ENCODE assay signal across 9 cellular contexts in genomic region chr9:2872307-2872940, GRCh38. TPM values are rescaled to one million over a fixed set of nuclear protein-coding genes. Genes with fewer than 3 reads are reported as not detected.
DNase-seq lines count a peak whose midpoint lies in the region; ATAC-seq and TF ChIP-seq lines count a peak whose summit lies in the region.
"Had no signal": no experiment of that assay in that cellular context is flagged by ENCODE, and none has a peak within 500 bp of the region (broad histone marks: within the 10 kb centered on the region; RNA-seq: fewer than 3 reads in every experiment).

No MANE protein-coding gene starts in this region.

- DNase-seq in activated CD4-positive, alpha-beta T cell treated with anti-CD3 and anti-CD28 coated beads, Interleukin-2, amount 10 ng/mL, durations not matched to agents 24 days and 14 days, result peak; percentile 62
- DNase-seq in activated CD4-positive, alpha-beta T cell treated with anti-CD3 and anti-CD28 coated beads for 1 hour, result no peak
- DNase-seq in NCI-H526 (lab: John Stamatoyannopoulos, UW), result peak; percentile 64 to 76
- peak in 1 of 10 donors; percentile 14 for DNase-seq in dorsolateral prefrontal cortex
- no peak for DNase-seq in progenitor cell of endocrine pancreas (ENCODE audit: low spot score, unreplicated experiment)

- H3K36me3 Mint-ChIP-seq in activated CD4-positive, alpha-beta T cell treated with anti-CD3 and anti-CD28 coated beads, Interleukin-2, amount 10 ng/mL, durations not matched to agents 24 days and 14 days (ENCODE audit: low read depth), result no peaks in the 10 kb centered on the region
- no peaks in the 10 kb centered on the region for H3K36me3 Mint-ChIP-seq in progenitor cell of endocrine pancreas (ENCODE audit: insufficient read depth)

- intact Hi-C loops in activated CD4-positive, alpha-beta T cell treated with anti-CD3 and anti-CD28 coated beads, Interleukin-2, amount 10 ng/mL, durations not matched to agents 24 days and 14 days (cut with micrococcal nuclease), result no loop called here
- intact Hi-C loops in dorsolateral prefrontal cortex (cut with DNase I), result loop anchor here (10.0 kb wide), 2 partner anchors 72 to 312 kb away; no protein-coding TSS in a partner anchor

- H3K27me3 Mint-ChIP-seq in activated CD4-positive, alpha-beta T cell treated with anti-CD3 and anti-CD28 coated beads, Interleukin-2, amount 10 ng/mL, durations not matched to agents 24 days and 14 days, result peaks cover 16% of the 10 kb centered on the region
- H3K27me3 Mint-ChIP-seq in progenitor cell of endocrine pancreas, result peaks cover 51% of the 10 kb centered on the region

- H3K27ac Mint-ChIP-seq in activated CD4-positive, alpha-beta T cell treated with anti-CD3 and anti-CD28 coated beads, Interleukin-2, amount 10 ng/mL, durations not matched to agents 24 days and 14 days, result no peak overlapping the region
- H3K27ac Mint-ChIP-seq in progenitor cell of endocrine pancreas, result no peak overlapping the region

- peak overlapping the region in 3 of 59 donors; percentile 3 to 25 (median 12) for H3K4me3 ChIP-seq in dorsolateral prefrontal cortex

- no peak for ATAC-seq in HG03139 (IDR thresholded peaks at IDR 0.05; ENCODE audit: unreplicated experiment)
- no peak for ATAC-seq in GM18519 (IDR thresholded peaks at IDR 0.05; ENCODE audit: low FRiP score, unreplicated experiment)
- ATAC-seq in HG03378 (IDR thresholded peaks at IDR 0.05; ENCODE audit: unreplicated experiment), result no peak

- peaks cover 0 to 9% (median 0%) of the 10 kb centered on the region in 45 donors for H3K27me3 ChIP-seq in dorsolateral prefrontal cortex

- peak in 52 of 56 donors; percentile 25 to 69 (median 48) for TF ChIP-seq CTCF in dorsolateral prefrontal cortex (IDR thresholded peaks at IDR 0.05 in 54 of 56, conservative IDR thresholded peaks at IDR 0.05 in 2 of 56; ENCODE audit: low read depth in 1 of 56, partially characterized antibody in 56 of 56)
- TF ChIP-seq CTCF in progenitor cell of endocrine pancreas (IDR thresholded peaks at IDR 0.05; ENCODE audit: unreplicated experiment), result peak; percentile 50

- H3K9me3 Mint-ChIP-seq in activated CD4-positive, alpha-beta T cell treated with anti-CD3 and anti-CD28 coated beads, Interleukin-2, amount 10 ng/mL, durations not matched to agents 24 days and 14 days, result no peaks in the 10 kb centered on the region
- no peaks in the 10 kb centered on the region for H3K9me3 Mint-ChIP-seq in progenitor cell of endocrine pancreas (ENCODE audit: low read depth)

- H3K27ac ChIP-seq in dorsolateral prefrontal cortex, result no peak overlapping the region
- H3K27ac ChIP-seq: parathyroid adenoma had no signal

- H3K4me1 Mint-ChIP-seq in activated CD4-positive, alpha-beta T cell treated with anti-CD3 and anti-CD28 coated beads, Interleukin-2, amount 10 ng/mL, durations not matched to agents 24 days and 14 days, result peaks cover 2% of the 10 kb centered on the region
- no peaks in the 10 kb centered on the region for H3K4me1 Mint-ChIP-seq in progenitor cell of endocrine pancreas (ENCODE audit: low read depth)

- no peak overlapping the region for H3K4me3 Mint-ChIP-seq in activated CD4-positive, alpha-beta T cell treated with anti-CD3 and anti-CD28 coated beads, Interleukin-2, amount 10 ng/mL, durations not matched to agents 24 days and 14 days
- no peak overlapping the region for H3K4me3 Mint-ChIP-seq in progenitor cell of endocrine pancreas (ENCODE audit: low read depth)

RNA-seq across cellular contexts. Expression of gene PUM3, which starts 28.5 kb away (rescaled TPM):
- 155 and 162 TPM in 2 replicates for total RNA-seq in activated CD4-positive, alpha-beta T cell treated with anti-CD3 and anti-CD28 coated beads, Interleukin-2, amount 10 ng/mL, durations not matched to agents 24 days and 14 days
- total RNA-seq in dorsolateral prefrontal cortex (10 to 100 TPM; 17.2 to 52.7 (median 32.9) TPM), progenitor cell of endocrine pancreas (49.3 and 50.2 TPM in 2 replicates)

Comparison
In these comparisons a context has a peak if more than half of its experiments do, and no peak if none do; other contexts are left out.
1. DNase-seq: peak in activated CD4-positive, alpha-beta T cell treated with anti-CD3 and anti-CD28 coated beads, Interleukin-2, amount 10 ng/mL, durations not matched to agents 24 days and 14 days (single experiment) and NCI-H526 (2 of 2); none in activated CD4-positive, alpha-beta T cell treated with anti-CD3 and anti-CD28 coated beads for 1 hour (single experiment) and progenitor cell of endocrine pancreas (single experiment).